21 cellular contexts compared by ENCODE assay signal in genomic region chr5:168780888-168781287, GRCh38.
"Had no signal": no experiment of that assay in that cellular context is flagged by ENCODE, and none has a peak within 500 bp of the region (broad histone marks: within the 10 kb centered on the region; RNA-seq: fewer than 3 reads in every experiment).

No MANE protein-coding gene starts in this region.

- H3K27ac ChIP-seq: HL-60, SJSA1, SK-N-MC had no signal

- H3K4me3 ChIP-seq: SJSA1, SK-N-MC had no signal

- H3K4me1 ChIP-seq: SJSA1 had no signal

- H3K27me3 ChIP-seq: SJSA1 had no signal

- H3K9me3 ChIP-seq: SJSA1 had no signal

- DNase-seq: KBM-7, NCI-H1092, NCI-H1105 treated with DMSO at 0.1 percent for 48 hours, NCI-H1417 treated with DMSO at 0.1 percent for 48 hours, NCI-H146, NCI-H1694 treated with DMSO at 0.1 percent for 48 hours, NCI-H1930, NCI-H2081, NCI-H345, NCI-H446 treated with DMSO at 0.1 percent for 48 hours, NCI-H510A treated with DMSO at 0.1 percent for 48 hours, NCI-H526, NCI-H774, Right ventricle myocardium superior, RPMI8226, SIG-M5, SW 1271, T-cell had no signal
